ENCODE assay signal across 37 cellular contexts in genomic region chr9:136955202-136955942, GRCh38. TPM values are rescaled to one million over a fixed set of nuclear protein-coding genes. Genes with fewer than 3 reads are reported as not detected.
"Had no signal": no experiment of that assay in that cellular context is flagged by ENCODE, and none has a peak within 500 bp of the region (broad histone marks: within the 10 kb centered on the region; RNA-seq: fewer than 3 reads in every experiment).

No MANE protein-coding gene starts in this region.

- H3K4me3 Mint-ChIP-seq: activated CD4-positive, alpha-beta memory T cell treated with anti-CD3 and anti-CD28 coated beads, Interleukin-2, amount 10 ng/mL, durations not matched to agents 7 days and 5 days; activated CD4-positive, alpha-beta T cell treated with anti-CD3 and anti-CD28 coated beads for 36 hours; activated CD8-positive, alpha-beta memory T cell treated with anti-CD3 and anti-CD28 coated beads, Interleukin-2, amount 10 ng/mL, durations not matched to agents 7 days and 5 days; activated naive CD4-positive, alpha-beta T cell treated with anti-CD3 and anti-CD28 coated beads, Interleukin-2, amount 10 ng/mL, durations not matched to agents 7 days and 5 days; activated naive CD8-positive, alpha-beta T cell; activated naive CD8-positive, alpha-beta T cell treated with anti-CD3 and anti-CD28 coated beads, Interleukin-2, amount 50 U/mL, for 24 hours; brain; T-helper 2 cell treated with Interferon-gamma antibody and Interleukin-4, amounts not matched to agents 5 μg/mL and 100 μg/mL, for 36 hours had no signal

- H3K4me1 ChIP-seq: SJCRH30 had no signal

- H3K4me3 ChIP-seq: MG63, PC-9, SJCRH30, SK-N-MC had no signal

- H3K4me2 ChIP-seq: PC-9 had no signal

- H3K9me3 ChIP-seq: MG63, SJCRH30 had no signal

- ATAC-seq: activated CD4-positive, alpha-beta T cell treated with anti-CD3 and anti-CD28 coated beads for 36 hours; activated CD4-positive, CD25-positive, alpha-beta regulatory T cell treated with anti-CD3 and anti-CD28 coated beads, Interleukin-2, amount 50 U/mL, for 24 hours; activated CD8-positive, alpha-beta memory T cell treated with anti-CD3 and anti-CD28 coated beads, Interleukin-2, amount 10 ng/mL, durations not matched to agents 7 days and 5 days; activated naive CD8-positive, alpha-beta T cell treated with anti-CD3 and anti-CD28 coated beads, Interleukin-2, amount 50 U/mL, for 24 hours had no signal

- DNase-seq: activated CD4-positive, alpha-beta memory T cell treated with anti-CD3 and anti-CD28 coated beads, Interleukin-2, amount 10 ng/mL, durations not matched to agents 7 days and 5 days; activated CD4-positive, alpha-beta T cell treated with anti-CD3 and anti-CD28 coated beads for 36 hours; activated CD4-positive, alpha-beta T cell treated with anti-CD3 and anti-CD28 coated beads, Interleukin-2, amount 50 U/mL, for 1 hour; activated CD8-positive, alpha-beta memory T cell treated with anti-CD3 and anti-CD28 coated beads for 24 hours; activated CD8-positive, alpha-beta memory T cell treated with anti-CD3 and anti-CD28 coated beads, Interleukin-2, amount 10 ng/mL, durations not matched to agents 7 days and 5 days; activated CD8-positive, alpha-beta memory T cell treated with anti-CD3 and anti-CD28 coated beads, Interleukin-2, amount 50 U/mL, for 48 hours; activated effector memory CD4-positive, alpha-beta T cell treated with Interleukin-2 at 50 U/mL for 16 hours; activated naive CD4-positive, alpha-beta T cell treated with anti-CD3 and anti-CD28 coated beads, Interleukin-2, amount 10 ng/mL, durations not matched to agents 7 days and 5 days; activated naive CD8-positive, alpha-beta T cell treated with anti-CD3 and anti-CD28 coated beads, Interleukin-2, amount 50 U/mL, for 24 hours; activated T-cell treated with anti-CD3 and anti-CD28 coated beads, Interleukin-2, amount 50 U/mL, for 48 hours; anterior cingulate cortex; Karpas-422; KBM-7; MG63; MV-4-11; NCI-H1092; NCI-H1436 treated with DMSO at 0.1 percent for 48 hours; NCI-H1694 treated with DMSO at 0.1 percent for 48 hours; NCI-H2029; NCI-H2171; NCI-H510A; NCI-H526; NCI-H748 treated with DMSO at 0.1 percent for 48 hours; NK-92 treated with Interleukin-12 subunit alpha and Interleukin-12 subunit beta, amount 100 ng/mL, for 24 hours; PC-9; SHP77; SJCRH30 had no signal

- H3K27me3 ChIP-seq: MG63 had no signal

- H3K36me3 ChIP-seq: MG63, SJCRH30 had no signal

- H3K27me3 Mint-ChIP-seq: activated CD4-positive, alpha-beta memory T cell treated with anti-CD3 and anti-CD28 coated beads, Interleukin-2, amount 10 ng/mL, durations not matched to agents 7 days and 5 days; activated CD4-positive, alpha-beta T cell treated with anti-CD3 and anti-CD28 coated beads for 36 hours; activated CD8-positive, alpha-beta memory T cell treated with anti-CD3 and anti-CD28 coated beads, Interleukin-2, amount 10 ng/mL, durations not matched to agents 7 days and 5 days; activated naive CD8-positive, alpha-beta T cell; activated naive CD8-positive, alpha-beta T cell treated with anti-CD3 and anti-CD28 coated beads, Interleukin-2, amount 50 U/mL, for 24 hours; brain had no signal

- H3K4me1 Mint-ChIP-seq: brain had no signal

- H3K36me3 Mint-ChIP-seq: activated naive CD4-positive, alpha-beta T cell treated with anti-CD3 and anti-CD28 coated beads, Interleukin-2, amount 10 ng/mL, durations not matched to agents 7 days and 5 days; activated naive CD8-positive, alpha-beta T cell; brain; IgD-negative memory B cell had no signal

- H3K27ac Mint-ChIP-seq: activated CD4-positive, alpha-beta memory T cell treated with anti-CD3 and anti-CD28 coated beads, Interleukin-2, amount 10 ng/mL, durations not matched to agents 7 days and 5 days; activated CD4-positive, alpha-beta T cell treated with anti-CD3 and anti-CD28 coated beads for 36 hours; activated CD8-positive, alpha-beta memory T cell treated with anti-CD3 and anti-CD28 coated beads, Interleukin-2, amount 10 ng/mL, durations not matched to agents 7 days and 5 days; activated naive CD4-positive, alpha-beta T cell treated with anti-CD3 and anti-CD28 coated beads, Interleukin-2, amount 10 ng/mL, durations not matched to agents 7 days and 5 days; activated naive CD8-positive, alpha-beta T cell; activated naive CD8-positive, alpha-beta T cell treated with anti-CD3 and anti-CD28 coated beads, Interleukin-2, amount 50 U/mL, for 24 hours; IgD-negative memory B cell; T-helper 2 cell treated with Interferon-gamma antibody and Interleukin-4, amounts not matched to agents 5 μg/mL and 100 μg/mL, for 36 hours had no signal

- H3K9me3 Mint-ChIP-seq: IgD-negative memory B cell had no signal

- H3K27ac ChIP-seq: PC-9, RWPE1, SJCRH30, SK-N-MC had no signal

- H2AFZ ChIP-seq: PC-9 had no signal

RNA-seq across cellular contexts. Expression of gene LCN12, which starts 3.3 kb away (rescaled TPM):
- total RNA-seq: bronchial epithelial cell, SJCRH30 had no signal

RNA-seq across cellular contexts. Expression of gene C8G, which starts 10.3 kb away (rescaled TPM):
- total RNA-seq: SJCRH30 had no signal

RNA-seq across cellular contexts. Expression of gene PTGDS, which starts 21.9 kb away (rescaled TPM):
- total RNA-seq: activated CD4-positive, alpha-beta T cell treated with anti-CD3 and anti-CD28 coated beads for 36 hours; OCI-LY7; SJCRH30 had no signal

RNA-seq across cellular contexts. Expression of gene LCNL1, which starts 27.4 kb away (rescaled TPM):
- total RNA-seq: activated CD4-positive, alpha-beta T cell treated with anti-CD3 and anti-CD28 coated beads for 36 hours; bronchial epithelial cell; OCI-LY7; SJCRH30; T-helper 1 cell treated with Interleukin-12 subunit alpha and Interleukin-12 subunit beta and Interleukin-4 antibody, amounts not matched to agents 30 ng/mL and 1 ng/mL, for 36 hours had no signal
